ENCODE assay signal across 8 cellular contexts in genomic region chr14:39015360-39015961, GRCh38.
A peak's percentile ranks its signal among the peaks of the same experiment; 100 is the strongest.
DNase-seq lines count a peak whose midpoint lies in the region; ATAC-seq and TF ChIP-seq lines count a peak whose summit lies in the region.

No MANE protein-coding gene starts in this region.

- intact Hi-C loops in cardiac septum (cut with DNase I): no loop called here

- H3K9me3 ChIP-seq in cardiac muscle cell (ENCODE audit: low read depth) (no peaks in the 10 kb centered on the region), SK-N-SH (no peaks in the 10 kb centered on the region), MG63 (no peaks in the 10 kb centered on the region)

- no peaks in the 10 kb centered on the region for H3K27me3 ChIP-seq in cardiac muscle cell
- H3K27me3 ChIP-seq in SK-N-SH (ENCODE audit: insufficient read depth): no peaks in the 10 kb centered on the region
- H3K27me3 ChIP-seq in MG63: no peaks in the 10 kb centered on the region

- POLR2A ChIA-PET in SK-N-SH (lab: Yijun Ruan, JAX): no interaction called here

- CTCF ChIA-PET in SK-N-SH (lab: Yijun Ruan, JAX): interaction anchor here (0.8 to 2.3 kb wide), 12 partner anchors 9 to 1112 kb away, joined by 3 to 14 read pairs (median 4); no protein-coding TSS in a partner anchor

- H3K27ac ChIP-seq in cardiac muscle cell (no peak overlapping the region), SK-N-SH (ENCODE audit: low read depth in 2 of 2, low read length in 1 of 2) (no peak overlapping the region)

- no peaks in the 10 kb centered on the region for H3F3A ChIP-seq in SK-N-SH (replicated peaks; ENCODE audit: insufficient read depth)

- TF ChIP-seq RAD21 in SK-N-SH (IDR thresholded peaks at IDR 0.05; ENCODE audit: low read length): peak; percentile 74

- no peaks in the 10 kb centered on the region for H3K9me2 ChIP-seq in SK-N-SH

- 20% methylated on average over 5 of the region's 5 CpGs for WGBS in SK-N-SH (ENCODE audit: low lambda C conversion rate)

- no peak overlapping the region for H3K4me2 ChIP-seq in SK-N-SH

- TF ChIP-seq CTCF in cardiac muscle cell (IDR thresholded peaks at IDR 0.05; ENCODE audit: low read depth, low read length) (peak; percentile 81), SK-N-SH (IDR thresholded peaks at IDR 0.05) (peak; percentile 72), fibroblast of the aortic adventitia (IDR thresholded peaks at IDR 0.05; ENCODE audit: insufficient read depth, low read length) (peak; percentile 89)

- no peak overlapping the region for H3K9ac ChIP-seq in SK-N-SH

- H3K4me1 ChIP-seq in cardiac muscle cell (ENCODE audit: low read depth) (peaks cover 5% of the 10 kb centered on the region), SK-N-SH (ENCODE audit: control insufficient read depth in 1 of 2, insufficient read depth in 2 of 2, low read depth in 1 of 2, low read length in 1 of 2) (no peaks in the 10 kb centered on the region)

- peak; percentile 84 for ATAC-seq in GM21723 (IDR thresholded peaks at IDR 0.05; ENCODE audit: unreplicated experiment)

- H3K36me3 ChIP-seq in cardiac muscle cell (no peaks in the 10 kb centered on the region), SK-N-SH (replicated peaks in 1 of 2; ENCODE audit: control insufficient read depth in 1 of 2, insufficient read depth in 2 of 2, low read length in 1 of 2) (no peaks in the 10 kb centered on the region), MG63 (no peaks in the 10 kb centered on the region)

- no peak for TF ChIP-seq EP300 in SK-N-SH (IDR thresholded peaks at IDR 0.05; ENCODE audit: borderline replicate concordance in 1 of 2, low read depth in 1 of 2, low read length in 1 of 2)

- no peaks in the 10 kb centered on the region for H4K20me1 ChIP-seq in SK-N-SH (ENCODE audit: insufficient read depth)

- H2AFZ ChIP-seq in SK-N-SH (ENCODE audit: low read depth): no peak overlapping the region

- H3K79me2 ChIP-seq in SK-N-SH (ENCODE audit: insufficient read depth): no peaks in the 10 kb centered on the region

- H3K4me3 ChIP-seq in cardiac muscle cell (no peak overlapping the region), SK-N-SH (ENCODE audit: low read depth in 2 of 2, low read length in 1 of 2) (no peak overlapping the region; a peak in 1 of 4 replicates), fibroblast of the aortic adventitia (ENCODE audit: low read depth, low read length) (no peak overlapping the region), MG63 (no peak overlapping the region)

- DNase-seq in cardiac muscle cell (ENCODE audit: low read depth in 1 of 2, low spot score in 1 of 2) (peak; percentile 61 to 74), cardiac septum (ENCODE audit: low spot score) (no peak), M059J (ENCODE audit: low read depth) (peak; percentile 47), SK-N-SH (peak; percentile 34), fibroblast of the aortic adventitia (ENCODE audit: low read depth) (peak; percentile 69), pulmonary artery endothelial cell (ENCODE audit: low read depth, low spot score) (peak; percentile 37), MG63 (no peak)

TF ChIP-seq in SK-N-SH, 30 proteins besides CTCF, POLR2A, EP300 and RAD21:
- TF ChIP-seq MEF2A (IDR thresholded peaks at IDR 0.05; ENCODE audit: borderline replicate concordance, low read depth) (no peak), FOXM1 (IDR thresholded peaks at IDR 0.05; ENCODE audit: low read depth) (no peak), GATA2 (CRISPR knock-in tag; IDR thresholded peaks at IDR 0.05) (no peak), SMC3 (IDR thresholded peaks at IDR 0.05; ENCODE audit: low read depth, low read length) (peak; percentile 41), FOSL2 (IDR thresholded peaks at IDR 0.05; ENCODE audit: borderline replicate concordance, low read depth) (no peak)

Comparison
In these comparisons a context has a peak if more than half of its experiments do, and no peak if none do; other contexts are left out.
1. DNase-seq: peak in cardiac muscle cell (2 of 2), M059J (single experiment), SK-N-SH (single experiment), fibroblast of the aortic adventitia (single experiment) and pulmonary artery endothelial cell (single experiment); none in cardiac septum (single experiment) and MG63 (single experiment).
2. Peak in every context shown above with its lines, with median percentiles within 50 percentile points of each other: CTCF ChIP-seq.